18 cellular contexts compared by ENCODE assay signal in the genomic region with DNA sequence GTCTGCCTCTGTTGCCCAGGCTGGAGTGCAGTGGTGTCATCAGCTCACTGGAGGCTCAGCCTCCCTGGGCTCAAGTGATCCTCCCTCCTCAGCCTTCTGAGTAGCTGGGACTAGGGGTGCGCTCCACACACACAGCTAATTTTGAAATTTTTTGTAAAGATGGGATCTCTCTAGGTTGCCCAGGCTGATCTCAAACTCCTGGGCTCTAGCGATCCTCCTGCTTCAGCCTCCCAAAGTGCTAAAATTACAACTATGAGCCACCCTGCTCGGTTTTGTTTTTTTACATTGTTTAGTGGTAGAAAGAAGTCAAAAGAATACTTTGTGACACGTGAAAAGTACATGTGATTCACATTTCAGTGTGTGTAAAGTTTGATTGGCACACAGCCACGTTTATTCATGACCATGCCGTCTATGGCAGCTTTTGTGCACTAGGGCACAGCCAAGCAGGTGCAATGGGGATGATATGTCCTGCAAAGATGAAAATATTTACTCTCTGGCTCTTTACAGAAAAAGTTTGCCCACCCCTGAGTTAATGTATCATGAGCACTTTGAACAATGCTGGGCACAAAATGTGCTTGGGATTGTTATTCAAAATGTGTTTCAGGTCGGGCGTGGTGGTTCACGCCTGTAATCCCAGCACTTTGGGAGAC. TPM values are rescaled to one million over a fixed set of nuclear protein-coding genes. Genes with fewer than 3 reads are reported as not detected.
DNase-seq lines count a peak whose midpoint lies in the region; ATAC-seq and TF ChIP-seq lines count a peak whose summit lies in the region.
"Had no signal": no experiment of that assay in that cellular context is flagged by ENCODE, and none has a peak within 500 bp of the region (broad histone marks: within the 10 kb centered on the region; RNA-seq: fewer than 3 reads in every experiment).

No MANE protein-coding gene starts in this region.

- no peaks in the 10 kb centered on the region for H3K36me3 Mint-ChIP-seq in activated naive CD4-positive, alpha-beta T cell treated with anti-CD3 and anti-CD28 coated beads for 36 hours (ENCODE audit: low read depth)
- no peaks in the 10 kb centered on the region for H3K36me3 Mint-ChIP-seq in progenitor cell of endocrine pancreas (ENCODE audit: insufficient read depth)

- CTCF ChIA-PET in activated naive CD4-positive, alpha-beta T cell treated with anti-CD3 and anti-CD28 coated beads for 36 hours (lab: Charles Lee) = no interaction called here

- H3K27ac Mint-ChIP-seq in activated naive CD4-positive, alpha-beta T cell treated with anti-CD3 and anti-CD28 coated beads for 36 hours = no peak overlapping the region
- H3K27ac Mint-ChIP-seq in progenitor cell of endocrine pancreas = no peak overlapping the region
- H3K27ac Mint-ChIP-seq: activated naive CD8-positive, alpha-beta T cell; H9 had no signal

- H3K27me3 ChIP-seq in right lobe of liver = no peaks in the 10 kb centered on the region
- H3K27me3 ChIP-seq: spleen had no signal

- no peak overlapping the region for H3K4me3 Mint-ChIP-seq in activated naive CD4-positive, alpha-beta T cell treated with anti-CD3 and anti-CD28 coated beads for 36 hours
- no peak overlapping the region for H3K4me3 Mint-ChIP-seq in progenitor cell of endocrine pancreas (ENCODE audit: low read depth)
- H3K4me3 Mint-ChIP-seq: activated naive CD8-positive, alpha-beta T cell; H9 had no signal

- intact Hi-C loops in right lobe of liver (cut with DNase I) = no loop called here
- intact Hi-C loops in activated naive CD4-positive, alpha-beta T cell treated with anti-CD3 and anti-CD28 coated beads for 36 hours (cut with micrococcal nuclease) = no loop called here

- DNase-seq in COLO668 (lab: John Stamatoyannopoulos, UW; ENCODE audit: unreplicated experiment) = peak; percentile 36
- peak; percentile 75 for DNase-seq in NCI-H2196 (lab: John Stamatoyannopoulos, UW; ENCODE audit: unreplicated experiment)
- DNase-seq in dermis blood vessel endothelial cell = peak; percentile 67
- DNase-seq in right lobe of liver = peak in 1 of 3 donors; percentile 81
- no peak for DNase-seq in activated naive CD4-positive, alpha-beta T cell treated with anti-CD3 and anti-CD28 coated beads for 36 hours
- no peak for DNase-seq in cerebellar cortex (ENCODE audit: low spot score)
- DNase-seq in progenitor cell of endocrine pancreas (ENCODE audit: low spot score, unreplicated experiment) = no peak
- no peak for DNase-seq in NCI-H526 (lab: John Stamatoyannopoulos, UW)
- DNase-seq: activated CD8-positive, alpha-beta memory T cell treated with anti-CD3 and anti-CD28 coated beads, Interleukin-2, amount 50 U/mL, for 48 hours; erythroblast; H9; NCI-H2171 treated with DMSO at 0.1 percent for 48 hours; nucleus accumbens; spleen had no signal

- no peaks in the 10 kb centered on the region for H3K4me1 Mint-ChIP-seq in activated naive CD4-positive, alpha-beta T cell treated with anti-CD3 and anti-CD28 coated beads for 36 hours (ENCODE audit: low read depth)
- no peaks in the 10 kb centered on the region for H3K4me1 Mint-ChIP-seq in progenitor cell of endocrine pancreas (ENCODE audit: low read depth)
- H3K4me1 Mint-ChIP-seq: H9 had no signal

- H3K36me3 ChIP-seq in right lobe of liver = no peaks in the 10 kb centered on the region
- H3K36me3 ChIP-seq: spleen had no signal

- H3K27me3 Mint-ChIP-seq in activated naive CD4-positive, alpha-beta T cell treated with anti-CD3 and anti-CD28 coated beads for 36 hours (ENCODE audit: low read depth) = no peaks in the 10 kb centered on the region
- peaks cover 43% of the 10 kb centered on the region for H3K27me3 Mint-ChIP-seq in progenitor cell of endocrine pancreas
- H3K27me3 Mint-ChIP-seq: activated naive CD8-positive, alpha-beta T cell had no signal

- TF ChIP-seq CTCF in right lobe of liver (IDR thresholded peaks at IDR 0.05) (no peak), progenitor cell of endocrine pancreas (IDR thresholded peaks at IDR 0.05; ENCODE audit: unreplicated experiment) (no peak)

- peaks cover 0 to 38% (median 14%) of the 10 kb centered on the region in 4 donors for H3K4me1 ChIP-seq in right lobe of liver

- no peaks in the 10 kb centered on the region for H3K9me3 Mint-ChIP-seq in activated naive CD4-positive, alpha-beta T cell treated with anti-CD3 and anti-CD28 coated beads for 36 hours
- peaks cover 4% of the 10 kb centered on the region for H3K9me3 Mint-ChIP-seq in progenitor cell of endocrine pancreas (ENCODE audit: low read depth)
- H3K9me3 Mint-ChIP-seq: H9 had no signal

- ATAC-seq in right lobe of liver = peak; percentile 56 to 74 (median 70)
- ATAC-seq: activated CD4-positive, CD25-positive, alpha-beta regulatory T cell treated with anti-CD3 and anti-CD28 coated beads, Interleukin-2, amount 50 U/mL, for 24 hours; Panc1 had no signal

- no peak for TF ChIP-seq POLR2A in right lobe of liver (IDR thresholded peaks at IDR 0.05)

- H3K27ac ChIP-seq in right lobe of liver = peak overlapping the region in 2 of 3 donors; percentile 78 to 88
- H3K27ac ChIP-seq: HL-60, spleen had no signal

- no peak overlapping the region for H3K4me3 ChIP-seq in right lobe of liver
- H3K4me3 ChIP-seq: spleen had no signal

- no peaks in the 10 kb centered on the region for H3K9me3 ChIP-seq in right lobe of liver

- WGBS in right lobe of liver (ENCODE audit: insufficient coverage, low coverage, low lambda C conversion rate, missing lambda C conversion rate) = 34% methylated on average over 9 of the region's 9 CpGs

RNA-seq across cellular contexts. Expression of a gene that starts 16.2 kb away (rescaled TPM):
- total RNA-seq in dermis blood vessel endothelial cell (33.0 and 59.0 TPM in 2 replicates), right lobe of liver (100 to 1,000 TPM in 4 of 6 experiments, 10 to 100 TPM in 2; 94.6 to 168 (median 120) TPM), progenitor cell of endocrine pancreas (4.5 and 6.8 TPM in 2 replicates)
- total RNA-seq in activated naive CD4-positive, alpha-beta T cell treated with anti-CD3 and anti-CD28 coated beads for 36 hours = 10 to 100 TPM; 11.9 to 12.8 TPM

Comparison
In these comparisons a context has a peak if more than half of its experiments do, and no peak if none do; other contexts are left out.
1. DNase-seq: peak in COLO668 (single experiment), NCI-H2196 (single experiment) and dermis blood vessel endothelial cell (single experiment); none in activated naive CD4-positive, alpha-beta T cell treated with anti-CD3 and anti-CD28 coated beads for 36 hours (single experiment), cerebellar cortex (single experiment), progenitor cell of endocrine pancreas (single experiment) and NCI-H526 (0 of 2).